13 cellular contexts compared by ENCODE assay signal in the genomic region with DNA sequence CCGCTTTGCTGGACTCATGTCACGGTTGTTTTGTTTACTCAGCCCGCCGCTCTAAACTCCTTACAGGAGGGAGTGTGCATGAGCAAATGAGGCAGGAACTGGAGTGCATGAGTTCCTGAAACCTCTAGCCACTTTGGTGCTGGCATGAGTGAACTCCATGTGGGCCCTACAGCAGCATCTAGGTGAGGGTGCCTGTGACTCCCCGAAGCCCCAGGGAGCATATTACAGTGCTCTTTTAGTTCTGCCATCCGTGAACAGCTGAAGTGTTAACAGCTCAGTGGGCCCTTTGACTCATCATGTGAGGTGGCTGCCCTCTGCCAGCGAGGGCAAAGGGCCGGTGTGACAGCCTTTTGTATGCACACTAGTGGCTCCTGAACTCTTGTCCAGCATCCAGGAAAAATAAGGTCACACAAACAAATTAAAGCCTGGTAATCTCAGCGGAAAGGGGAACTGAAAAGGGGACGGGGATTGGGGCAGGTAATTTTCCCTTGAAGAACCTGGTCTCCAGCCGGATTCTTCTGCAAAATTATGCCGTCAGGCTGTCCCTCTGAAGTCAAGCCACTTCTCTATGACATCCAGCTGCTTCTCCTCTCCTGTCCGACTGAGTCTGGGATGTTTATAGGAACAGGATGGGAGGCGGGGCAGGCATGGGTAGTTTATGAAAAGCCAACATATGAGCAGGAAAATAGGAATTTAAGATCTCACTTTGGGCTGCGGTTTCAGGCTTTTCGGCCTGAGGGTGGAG.
DNase-seq lines count a peak whose midpoint lies in the region; ATAC-seq, FAIRE-seq and TF ChIP-seq lines count a peak whose summit lies in the region.
"Had no signal": no experiment of that assay in that cellular context is flagged by ENCODE, and none has a peak within 500 bp of the region (broad histone marks: within the 10 kb centered on the region; RNA-seq: fewer than 3 reads in every experiment).

No MANE protein-coding gene starts in this region.

- intact Hi-C loops in left ventricle myocardium superior (cut with micrococcal nuclease) (no loop called here), cardiac septum (cut with DNase I) (no loop called here)

- H3K79me2 ChIP-seq in astrocyte (ENCODE audit: insufficient read depth, low read length), result no peaks in the 10 kb centered on the region

- H3K9me3 ChIP-seq in astrocyte (ENCODE audit: insufficient read depth, low read depth, low read length), result no peaks in the 10 kb centered on the region
- H3K9me3 ChIP-seq: BE2C had no signal

- no peak overlapping the region for H3K27ac Mint-ChIP-seq in astrocyte (ENCODE audit: unreplicated experiment)
- H3K27ac Mint-ChIP-seq: activated naive CD4-positive, alpha-beta T cell treated with anti-CD3 and anti-CD28 coated beads, Interleukin-2, amount 50 U/mL, for 24 hours had no signal

- FAIRE-seq in astrocyte (lab: Jason Lieb, UNC), result no peak

- H3K4me3 ChIP-seq in astrocyte (ENCODE audit: insufficient read depth, low read depth, low read length), result no peak overlapping the region

- H3K27me3 Mint-ChIP-seq in astrocyte (ENCODE audit: low read depth, unreplicated experiment), result no peaks in the 10 kb centered on the region
- H3K27me3 Mint-ChIP-seq: activated naive CD4-positive, alpha-beta T cell treated with anti-CD3 and anti-CD28 coated beads, Interleukin-2, amount 50 U/mL, for 24 hours had no signal

- peak overlapping the region; percentile 48 for H2AFZ ChIP-seq in astrocyte (ENCODE audit: low read depth, low read length)

- H3K9ac ChIP-seq in astrocyte (ENCODE audit: low read length), result no peak overlapping the region

- H3K4me3 Mint-ChIP-seq in astrocyte (ENCODE audit: unreplicated experiment), result no peak overlapping the region
- H3K4me3 Mint-ChIP-seq: activated naive CD4-positive, alpha-beta T cell treated with anti-CD3 and anti-CD28 coated beads, Interleukin-2, amount 50 U/mL, for 24 hours had no signal

- peak overlapping the region; percentile 55 for H3K4me2 ChIP-seq in astrocyte (ENCODE audit: low read length)

- H4K20me1 ChIP-seq in astrocyte (ENCODE audit: insufficient read depth, low read length), result no peaks in the 10 kb centered on the region

- peaks cover 3% of the 10 kb centered on the region for H3K4me1 Mint-ChIP-seq in astrocyte (ENCODE audit: low read depth, unreplicated experiment)
- H3K4me1 Mint-ChIP-seq: activated naive CD4-positive, alpha-beta T cell treated with anti-CD3 and anti-CD28 coated beads, Interleukin-2, amount 50 U/mL, for 24 hours had no signal

- no peak for TF ChIP-seq CTCF in astrocyte (IDR thresholded peaks at IDR 0.05; ENCODE audit: insufficient read depth, low read depth, low read length)

- no peaks in the 10 kb centered on the region for H3K36me3 ChIP-seq in astrocyte (ENCODE audit: insufficient read depth, low read length)
- H3K36me3 ChIP-seq: BE2C had no signal

- H3K4me1 ChIP-seq in astrocyte (ENCODE audit: insufficient read depth, low read length), result no peaks in the 10 kb centered on the region
- H3K4me1 ChIP-seq: BE2C had no signal

- H3K27me3 ChIP-seq in astrocyte (ENCODE audit: insufficient read depth, low read length), result no peaks in the 10 kb centered on the region
- H3K27me3 ChIP-seq: BE2C had no signal

- H3K36me3 Mint-ChIP-seq in astrocyte (ENCODE audit: low read depth, unreplicated experiment), result no peaks in the 10 kb centered on the region
- H3K36me3 Mint-ChIP-seq: activated naive CD4-positive, alpha-beta T cell treated with anti-CD3 and anti-CD28 coated beads, Interleukin-2, amount 50 U/mL, for 24 hours had no signal

- ATAC-seq in left ventricle myocardium superior (peak; percentile 38), HG03354 (IDR thresholded peaks at IDR 0.05; ENCODE audit: poor library complexity, severe bottlenecking, unreplicated experiment) (no peak)

- no peak overlapping the region for H3K27ac ChIP-seq in astrocyte (ENCODE audit: low read depth, low read length)
- H3K27ac ChIP-seq: epithelial cell of prostate had no signal

- DNase-seq in left ventricle myocardium superior (peak; percentile 20), cardiac septum (ENCODE audit: low spot score) (no peak), astrocyte (ENCODE audit: low read depth) (peak; percentile 20), kidney glomerular epithelial cell (lab: John Stamatoyannopoulos, UW) (peak; percentile 32), midbrain (lab: John Stamatoyannopoulos, UW) (no peak), germinal center (ENCODE audit: low spot score) (no peak)
- DNase-seq in stimulated activated naive CD4-positive, alpha-beta T cell (lab: John Stamatoyannopoulos, UW), result no peak
- DNase-seq: activated CD4-positive, alpha-beta T cell treated with anti-CD3 and anti-CD28 coated beads for 1 hour; BE2C; OCI-M1 had no signal

- no peaks in the 10 kb centered on the region for H3K9me3 Mint-ChIP-seq in astrocyte (ENCODE audit: unreplicated experiment)
- H3K9me3 Mint-ChIP-seq: activated naive CD4-positive, alpha-beta T cell treated with anti-CD3 and anti-CD28 coated beads, Interleukin-2, amount 50 U/mL, for 24 hours had no signal

Comparison
In these comparisons a context has a peak if more than half of its experiments do, and no peak if none do; other contexts are left out.
1. DNase-seq: peak in left ventricle myocardium superior (single experiment), astrocyte (single experiment) and kidney glomerular epithelial cell (single experiment); none in cardiac septum (single experiment), stimulated activated naive CD4-positive, alpha-beta T cell (0 of 6), midbrain (single experiment) and germinal center (single experiment).